Comparison of ENCODE assay signal across 8 cellular contexts in the genomic region with DNA sequence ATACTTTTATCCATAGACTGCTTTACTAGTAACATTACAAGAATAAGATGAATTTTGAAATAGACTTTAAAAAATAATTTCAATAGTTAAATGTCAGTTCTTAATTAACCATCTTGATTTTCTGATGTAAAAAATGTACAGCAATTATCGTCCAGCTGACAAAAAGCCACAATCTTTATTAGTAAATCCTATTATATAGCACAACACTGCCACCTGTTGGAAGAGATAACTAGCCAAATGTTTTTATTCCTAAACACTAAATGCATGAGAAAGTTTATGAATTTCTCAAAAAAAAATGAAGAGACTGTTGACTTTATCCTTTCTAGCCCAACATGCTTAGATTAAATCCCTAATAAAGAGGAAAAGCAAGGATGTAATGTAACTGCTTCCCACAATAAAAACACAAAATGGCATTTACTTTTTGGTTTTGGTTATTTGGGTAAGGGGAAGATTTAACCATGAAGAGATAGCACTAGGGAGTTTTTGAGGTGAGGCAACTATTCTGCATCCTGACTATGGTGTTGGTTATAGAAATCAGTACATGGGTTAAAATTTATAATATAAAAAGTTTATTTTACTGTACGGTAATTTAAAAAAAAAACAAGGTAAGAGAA. TPM values are rescaled to one million over a fixed set of nuclear protein-coding genes. Genes with fewer than 3 reads are reported as not detected.
DNase-seq lines count a peak whose midpoint lies in the region; ATAC-seq and TF ChIP-seq lines count a peak whose summit lies in the region.

No MANE protein-coding gene starts in this region.

- TF ChIP-seq CTCF in GM12864 (IDR thresholded peaks at IDR 0.05; ENCODE audit: low read depth, low read length, missing control alignments) (peak; percentile 41), chondrocyte (IDR thresholded peaks at IDR 0.05) (peak; percentile 95)

- H3K27ac Mint-ChIP-seq in chondrocyte (ENCODE audit: unreplicated experiment), result no peak overlapping the region

- peak; percentile 64 for DNase-seq in ACHN
- DNase-seq in GM12864 (ENCODE audit: low read depth), result no peak
- DNase-seq in NCI-H446 (lab: John Stamatoyannopoulos, UW), result peak; percentile 20 to 71
- DNase-seq in chondrocyte (ENCODE audit: low spot score), result no peak
- peak; percentile 41 for DNase-seq in midbrain (lab: John Stamatoyannopoulos, UW)
- DNase-seq in SHP77 treated with DMSO at 0.1 percent for 48 hours (lab: John Stamatoyannopoulos, UW), result no peak

- no peaks in the 10 kb centered on the region for H3K27me3 Mint-ChIP-seq in chondrocyte (ENCODE audit: low read depth)

- H3K36me3 Mint-ChIP-seq in chondrocyte (ENCODE audit: low read depth), result no peaks in the 10 kb centered on the region

- H3K9me3 Mint-ChIP-seq in chondrocyte (ENCODE audit: low read depth), result no peaks in the 10 kb centered on the region

- in situ Hi-C loops in ACHN (cut with HindIII; ENCODE audit: low pct_ligation_motif_present, low pct_unique_long_range_greater_than_20kb, low sequenced_read_pairs), result loop anchor here (25.0 kb wide), 1 partner anchor 134 kb away; a partner anchor contains a TSS

- no peak overlapping the region for H3K4me3 Mint-ChIP-seq in chondrocyte (ENCODE audit: unreplicated experiment)

- no peak overlapping the region for H3K4me3 ChIP-seq in GM12864 (ENCODE audit: low read depth, low read length)

- H3K4me1 Mint-ChIP-seq in chondrocyte (ENCODE audit: low read depth), result peaks cover 24% of the 10 kb centered on the region

- no peak for ATAC-seq in HG03432 (IDR thresholded peaks at IDR 0.05; ENCODE audit: unreplicated experiment)
- no peak for ATAC-seq in GM21367 (IDR thresholded peaks at IDR 0.05; ENCODE audit: unreplicated experiment)

RNA-seq across cellular contexts. Expression of a gene that starts 8.0 kb away (rescaled TPM):
- total RNA-seq in chondrocyte, result 31.4 to 36.6 TPM (median 33.5 TPM) in 3 replicates

RNA-seq across cellular contexts. Expression of a gene that starts 37.2 kb away (rescaled TPM):
- 27.2 to 53.8 TPM (median 48.9 TPM) in 3 replicates for total RNA-seq in chondrocyte

Comparison
In these comparisons a context has a peak if more than half of its experiments do, and no peak if none do; other contexts are left out.
1. DNase-seq: peak in ACHN (single experiment), NCI-H446 (2 of 2) and midbrain (single experiment); none in GM12864 (single experiment), chondrocyte (single experiment) and SHP77 treated with DMSO at 0.1 percent for 48 hours (single experiment).